ENCODE assay signal across 8 cellular contexts in genomic region chr5:126354012-126354856, GRCh38.
DNase-seq lines count a peak whose midpoint lies in the region; ATAC-seq, FAIRE-seq and TF ChIP-seq lines count a peak whose summit lies in the region.

No MANE protein-coding gene starts in this region.

- DNase-seq in Calu3 (peak; percentile 62), GM23248 (peak; percentile 96), NCI-H748 (lab: John Stamatoyannopoulos, UW; ENCODE audit: unreplicated experiment) (peak; percentile 58), K562 (ENCODE audit: extremely low read depth in 1 of 4, low spot score in 3 of 4) (peak in 2 of 4 experiments; percentile 52 to 58), iPS-NIHi11 (ENCODE audit: low spot score) (peak; percentile 36), smooth muscle cell of the brain vasculature (ENCODE audit: low read depth, low spot score) (peak; percentile 87), NCI-H1930 (lab: John Stamatoyannopoulos, UW) (no peak)

- peak overlapping the region; percentile 90 for H3K4me2 ChIP-seq in GM23248 (ENCODE audit: unreplicated experiment)
- peak overlapping the region; percentile 45 for H3K4me2 ChIP-seq in K562 (ENCODE audit: insufficient read depth, low read length)

- peak overlapping the region; percentile 68 for H3K4me3 Mint-ChIP-seq in Calu3 (ENCODE audit: low read depth, unreplicated experiment)

- CTCF ChIA-PET in Calu3 (lab: Charles Lee) (interaction anchor here (0.5 to 2.1 kb wide), 9 partner anchors 16 to 1053 kb away, joined by 3 to 17 read pairs (median 6); partner anchors contain the start of genes ALDH7A1 and GRAMD2B), K562 (lab: Yijun Ruan, JAX; ENCODE audit: low intra/inter-chr PET ratio) (interaction anchor here (0.5 to 3.4 kb wide), 7 partner anchors 15 to 1134 kb away, joined by 3 to 36 read pairs (median 3); no protein-coding TSS in a partner anchor)

- peaks cover 64% of the 10 kb centered on the region for H3K4me1 Mint-ChIP-seq in Calu3 (ENCODE audit: low read depth, unreplicated experiment)

- H3K27ac ChIP-seq in GM23248 (peak overlapping the region; percentile 95), K562 (ENCODE audit: extremely low read depth, low read depth, low read length) (peak overlapping the region; percentile 55)

- intact Hi-C loops in Calu3 (cut with micrococcal nuclease; ENCODE audit: unreplicated experiment) (loop anchor here (1.0 to 5.0 kb wide), 5 partner anchors 31 to 248 kb away; partner anchors contain the start of genes GRAMD2B and PHAX), K562 (cut with micrococcal nuclease) (loop anchor here (1.0 to 10.0 kb wide), 3 partner anchors 139 to 451 kb away; no protein-coding TSS in a partner anchor)

- H4K20me1 ChIP-seq in GM23248 (ENCODE audit: insufficient read depth) = no peaks in the 10 kb centered on the region
- H4K20me1 ChIP-seq in K562 (replicated peaks; ENCODE audit: control insufficient read depth, insufficient read depth, low read length) = no peaks in the 10 kb centered on the region

- peak; percentile 86 for ATAC-seq in K562
- no peak for ATAC-seq in GM21367 (IDR thresholded peaks at IDR 0.05; ENCODE audit: unreplicated experiment)

- H3K79me2 ChIP-seq in GM23248 (ENCODE audit: insufficient read depth) (no peaks in the 10 kb centered on the region), K562 (ENCODE audit: control insufficient read depth, insufficient read depth, low read length) (no peaks in the 10 kb centered on the region)

- H3K9me1 ChIP-seq in K562 (ENCODE audit: control insufficient read depth, insufficient read depth, low read length) = no peaks in the 10 kb centered on the region

- H3K9me3 ChIP-seq in GM23248 (ENCODE audit: low read depth) (no peaks in the 10 kb centered on the region), K562 (replicated peaks; ENCODE audit: control insufficient read depth, insufficient read depth, low read depth, low read length) (no peaks in the 10 kb centered on the region)

- FAIRE-seq in K562 (lab: Jason Lieb, UNC) = peak; percentile 89

- H3K36me3 Mint-ChIP-seq in Calu3 (ENCODE audit: insufficient read depth, unreplicated experiment) = peaks cover 4% of the 10 kb centered on the region

- no peaks in the 10 kb centered on the region for H3K9me2 ChIP-seq in GM23248 (ENCODE audit: insufficient read depth)

- TSS peak; percentile 93 for BruUV-seq in Calu3 (replicated peaks; lab: Mats Ljungman, UMichigan)
- BruUV-seq in K562 (replicated peaks; lab: Mats Ljungman, UMichigan) = no TSS peak

- no peak for TF ChIP-seq EP300 in K562 (IDR thresholded peaks at IDR 0.05; ENCODE audit: low read length)

- no peak for TF ChIP-seq POLR2A in K562 (conservative IDR thresholded peaks at IDR 0.05)

- H3K4me1 ChIP-seq in GM23248 (ENCODE audit: insufficient read depth) (peaks cover 55% of the 10 kb centered on the region), K562 (replicated peaks in 1 of 2; ENCODE audit: control insufficient read depth in 2 of 2, insufficient read depth in 2 of 2, low read length in 2 of 2) (peaks cover 0 to 10% of the 10 kb centered on the region in 2 experiments; a peak in 2 of 5 replicates)

- H3K27me3 ChIP-seq in GM23248 (replicated peaks; ENCODE audit: insufficient read depth) = no peaks in the 10 kb centered on the region
- H3K27me3 ChIP-seq in K562 (ENCODE audit: control insufficient read depth in 2 of 2, insufficient read depth in 2 of 2, low read length in 2 of 2) = no peaks in the 10 kb centered on the region

- H3K36me3 ChIP-seq in GM23248 (ENCODE audit: low read depth) (no peaks in the 10 kb centered on the region), K562 (ENCODE audit: control insufficient read depth, insufficient read depth, low read length) (no peaks in the 10 kb centered on the region)

- POLR2A ChIA-PET in K562 (lab: Yijun Ruan, JAX) = no interaction called here

- no peaks in the 10 kb centered on the region for H3K9me3 Mint-ChIP-seq in Calu3 (ENCODE audit: low read depth, unreplicated experiment)

- TF ChIP-seq RAD21 in K562 (CRISPR knock-in tag; conservative IDR thresholded peaks at IDR 0.05 in 1 of 2, IDR thresholded peaks at IDR 0.05 in 1 of 2) = peak; percentile 94 to 97

- 1 to 2% methylated on average over 6 of the region's 6 CpGs for WGBS in GM23248 (ENCODE audit: low coverage in 1 of 2, low lambda C conversion rate in 2 of 2, missing lambda C conversion rate in 2 of 2), 2 experiments
- 5% methylated on average over 6 of the region's 6 CpGs for WGBS in K562 (ENCODE audit: insufficient coverage, low coverage, missing lambda C conversion rate)

- peak; percentile 59 for TF ChIP-seq CTCF in Calu3 (IDR thresholded peaks at IDR 0.05; ENCODE audit: unreplicated experiment)
- TF ChIP-seq CTCF in K562 (IDR thresholded peaks at IDR 0.05 in 2 of 3, conservative IDR thresholded peaks at IDR 0.05 in 1 of 3; ENCODE audit: insufficient read depth in 2 of 3, low read depth in 1 of 3, low read length in 3 of 3) = peak; percentile 50 to 81 (median 54); a peak in 4 of 6 replicates

- H3K4me3 ChIP-seq in GM23248 (peak overlapping the region; percentile 71), K562 (no peak overlapping the region)

- in situ Hi-C loops in GM23248 (cut with MboI) = no loop called here
- in situ Hi-C loops in K562 (cut with MboI) = loop anchor here (5.0 kb wide), 1 partner anchor 183 kb away; no protein-coding TSS in a partner anchor

- H2AFZ ChIP-seq in GM23248 = peak overlapping the region; percentile 70
- H2AFZ ChIP-seq in K562 (ENCODE audit: low read depth, low read length) = peak overlapping the region; percentile 90

- peak overlapping the region; percentile 96 for H3K27ac Mint-ChIP-seq in Calu3 (ENCODE audit: unreplicated experiment)

- H3K9ac ChIP-seq in GM23248 (peak overlapping the region; percentile 75), K562 (ENCODE audit: insufficient read depth in 1 of 2, low read depth in 2 of 2, low read length in 2 of 2) (peak overlapping the region in 1 of 2 experiments; percentile 39; a peak in 2 of 4 replicates)

- no peaks in the 10 kb centered on the region for H3K27me3 Mint-ChIP-seq in Calu3 (ENCODE audit: unreplicated experiment)

- peaks cover 38% of the 10 kb centered on the region for H3F3A ChIP-seq in GM23248 (ENCODE audit: insufficient read depth)

TF ChIP-seq in K562, 482 proteins besides CTCF, POLR2A, EP300 and RAD21:
- TF ChIP-seq BRD9 (IDR thresholded peaks at IDR 0.05; ENCODE audit: low read depth, partially characterized antibody) = peak; percentile 61
- TF ChIP-seq GABPA (tag; conservative IDR thresholded peaks at IDR 0.05; ENCODE audit: low read depth) = peak; percentile 8; the same call in 1 of the 2 replicates
- TF ChIP-seq XRCC4 (IDR thresholded peaks at IDR 0.05; ENCODE audit: extremely low read depth, insufficient read depth, insufficient read length) = no peak
- peak; percentile 88 for TF ChIP-seq DEAF1 (CRISPR knock-in tag; IDR thresholded peaks at IDR 0.05)
- TF ChIP-seq CC2D1A (IDR thresholded peaks at IDR 0.05) = peak; percentile 64; the same call in 1 of the 2 replicates
- no peak for TF ChIP-seq SRSF1 (IDR thresholded peaks at IDR 0.05; ENCODE audit: low read depth, low read length)
- TF ChIP-seq CEBPB (tag; IDR thresholded peaks at IDR 0.05) = peak; percentile 25; the same call in 1 of the 2 replicates
- peak in 1 of 2 experiments; percentile 77; a peak in 1 of 4 replicates for TF ChIP-seq SRF (CRISPR knock-in tag; IDR thresholded peaks at IDR 0.05)
- TF ChIP-seq ARID2 (IDR thresholded peaks at IDR 0.05) = peak; percentile 88
- 0 out of 2 replicates have a peak, but pooled peaks have one; percentile 23 for TF ChIP-seq ZNF384 (IDR thresholded peaks at IDR 0.05; ENCODE audit: low read depth, low read length)
- TF ChIP-seq SMC3 (conservative IDR thresholded peaks at IDR 0.05; ENCODE audit: insufficient read depth, low read depth, low read length) = peak; percentile 67

Comparison
In these comparisons a context has a peak if more than half of its experiments do, and no peak if none do; other contexts are left out.
1. DNase-seq: peak in Calu3 (single experiment), GM23248 (single experiment), NCI-H748 (single experiment), iPS-NIHi11 (single experiment) and smooth muscle cell of the brain vasculature (single experiment); none in NCI-H1930 (0 of 2).